In genomic region chr1:60874703-60875102, GRCh38 we compare ENCODE assay signal across 10 cellular contexts.
A peak's percentile ranks its signal among the peaks of the same experiment; 100 is the strongest.
DNase-seq lines count a peak whose midpoint lies in the region; ATAC-seq and TF ChIP-seq lines count a peak whose summit lies in the region.
"Had no signal": no experiment of that assay in that cellular context is flagged by ENCODE, and none has a peak within 500 bp of the region (broad histone marks: within the 10 kb centered on the region; RNA-seq: fewer than 3 reads in every experiment).

No MANE protein-coding gene starts in this region.

- peak overlapping the region in 1 of 5 experiments; percentile 58 for H3K4me3 Mint-ChIP-seq in brain

- ATAC-seq in GM21360 (IDR thresholded peaks at IDR 0.05; ENCODE audit: unreplicated experiment) (no peak), HG02642 (IDR thresholded peaks at IDR 0.05; ENCODE audit: poor library complexity, unreplicated experiment) (no peak), HG03196 (IDR thresholded peaks at IDR 0.05; ENCODE audit: unreplicated experiment) (no peak)

- H3K27ac Mint-ChIP-seq in brain = peak overlapping the region in 4 of 5 experiments; percentile 24 to 72 (median 51)

- peak; percentile 53 for DNase-seq in EH (ENCODE audit: low read depth)
- peak; percentile 80 for DNase-seq in HT1080 (ENCODE audit: low read depth)
- DNase-seq in non-pigmented ciliary epithelial cell (ENCODE audit: low read depth) = peak; percentile 22
- no peak for DNase-seq in NCI-H2081 treated with DMSO at 0.1 percent for 48 hours (lab: John Stamatoyannopoulos, UW)
- DNase-seq: activated effector memory CD4-positive, alpha-beta T cell treated with Interleukin-2 at 50 U/mL for 16 hours; NCI-H510A had no signal

- no peaks in the 10 kb centered on the region for H3K36me3 Mint-ChIP-seq in brain

- no peak for TF ChIP-seq CTCF in brain (conservative IDR thresholded peaks at IDR 0.05)

- peaks cover 39% of the 10 kb centered on the region for H3K4me1 Mint-ChIP-seq in brain

- H3K27me3 Mint-ChIP-seq in brain = no peaks in the 10 kb centered on the region

- no peaks in the 10 kb centered on the region for H3K9me3 Mint-ChIP-seq in brain
